In the genomic region with DNA sequence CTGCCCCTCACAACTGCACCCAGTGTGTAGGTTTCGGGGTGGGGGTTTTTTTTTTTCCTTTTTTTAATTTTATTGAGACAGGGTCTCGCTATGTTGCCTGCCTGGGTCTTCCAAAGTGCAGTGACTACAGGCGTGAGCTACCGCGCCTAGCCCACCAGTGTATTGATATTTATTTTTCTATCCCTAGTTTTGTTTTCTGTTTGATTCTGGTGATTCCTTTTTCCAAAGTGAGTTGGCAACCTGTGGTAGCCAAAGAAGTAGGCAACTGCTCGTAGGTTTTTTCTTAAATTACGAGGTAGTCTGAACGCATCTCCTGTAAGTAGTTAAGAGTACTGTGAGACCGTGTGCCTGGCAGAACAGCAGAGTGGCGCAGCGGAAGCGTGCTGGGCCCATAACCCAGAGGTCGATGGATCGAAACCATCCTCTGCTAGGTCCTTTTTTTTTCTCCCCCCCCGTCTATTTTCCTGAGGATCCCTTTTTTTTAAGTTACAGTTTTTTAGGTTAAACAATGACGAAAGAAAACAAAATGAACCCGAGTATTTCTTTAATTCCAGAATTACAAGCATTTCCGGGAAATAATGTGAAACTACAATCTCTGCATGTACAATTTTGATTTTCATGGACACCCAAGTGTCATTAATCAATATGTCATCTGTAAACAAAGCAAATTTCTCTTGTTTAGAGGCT, we compare ENCODE assay signal across 1 cellular context.
TF ChIP-seq lines count a peak whose summit lies in the region.

No MANE protein-coding gene starts in this region.

TF ChIP-seq in HepG2, 621 proteins besides CTCF, POLR2A, EP300 and RAD21 (continued from another document and continues in another):
- TF ChIP-seq, protein P1, sequence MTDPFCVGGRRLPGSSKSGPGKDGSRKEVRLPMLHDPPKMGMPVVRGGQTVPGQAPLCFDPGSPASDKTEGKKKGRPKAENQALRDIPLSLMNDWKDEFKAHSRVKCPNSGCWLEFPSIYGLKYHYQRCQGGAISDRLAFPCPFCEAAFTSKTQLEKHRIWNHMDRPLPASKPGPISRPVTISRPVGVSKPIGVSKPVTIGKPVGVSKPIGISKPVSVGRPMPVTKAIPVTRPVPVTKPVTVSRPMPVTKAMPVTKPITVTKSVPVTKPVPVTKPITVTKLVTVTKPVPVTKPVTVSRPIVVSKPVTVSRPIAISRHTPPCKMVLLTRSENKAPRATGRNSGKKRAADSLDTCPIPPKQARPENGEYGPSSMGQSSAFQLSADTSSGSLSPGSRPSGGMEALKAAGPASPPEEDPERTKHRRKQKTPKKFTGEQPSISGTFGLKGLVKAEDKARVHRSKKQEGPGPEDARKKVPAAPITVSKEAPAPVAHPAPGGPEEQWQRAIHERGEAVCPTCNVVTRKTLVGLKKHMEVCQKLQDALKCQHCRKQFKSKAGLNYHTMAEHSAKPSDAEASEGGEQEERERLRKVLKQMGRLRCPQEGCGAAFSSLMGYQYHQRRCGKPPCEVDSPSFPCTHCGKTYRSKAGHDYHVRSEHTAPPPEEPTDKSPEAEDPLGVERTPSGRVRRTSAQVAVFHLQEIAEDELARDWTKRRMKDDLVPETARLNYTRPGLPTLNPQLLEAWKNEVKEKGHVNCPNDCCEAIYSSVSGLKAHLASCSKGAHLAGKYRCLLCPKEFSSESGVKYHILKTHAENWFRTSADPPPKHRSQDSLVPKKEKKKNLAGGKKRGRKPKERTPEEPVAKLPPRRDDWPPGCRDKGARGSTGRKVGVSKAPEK (CRISPR knock-in tag; IDR thresholded peaks at IDR 0.05; ENCODE audit: borderline replicate concordance): peak; percentile 84; the same call in 1 of the 2 replicates
- TF ChIP-seq PHF21A (CRISPR knock-in tag; IDR thresholded peaks at IDR 0.05): no peak
- no peak for TF ChIP-seq PTBP1 (IDR thresholded peaks at IDR 0.05; ENCODE audit: low read depth, low read length, poor library complexity, severe bottlenecking)
- no peak for TF ChIP-seq ZNF543 (CRISPR knock-in tag; IDR thresholded peaks at IDR 0.05)
- TF ChIP-seq, protein P2, sequence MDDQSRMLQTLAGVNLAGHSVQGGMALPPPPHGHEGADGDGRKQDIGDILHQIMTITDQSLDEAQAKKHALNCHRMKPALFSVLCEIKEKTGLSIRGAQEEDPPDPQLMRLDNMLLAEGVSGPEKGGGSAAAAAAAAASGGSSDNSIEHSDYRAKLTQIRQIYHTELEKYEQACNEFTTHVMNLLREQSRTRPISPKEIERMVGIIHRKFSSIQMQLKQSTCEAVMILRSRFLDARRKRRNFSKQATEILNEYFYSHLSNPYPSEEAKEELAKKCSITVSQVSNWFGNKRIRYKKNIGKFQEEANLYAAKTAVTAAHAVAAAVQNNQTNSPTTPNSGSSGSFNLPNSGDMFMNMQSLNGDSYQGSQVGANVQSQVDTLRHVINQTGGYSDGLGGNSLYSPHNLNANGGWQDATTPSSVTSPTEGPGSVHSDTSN (CRISPR knock-in tag; IDR thresholded peaks at IDR 0.05; ENCODE audit: borderline replicate concordance): 0 out of 2 replicates have a peak, but pooled peaks have one; percentile 38
- TF ChIP-seq, protein P3, sequence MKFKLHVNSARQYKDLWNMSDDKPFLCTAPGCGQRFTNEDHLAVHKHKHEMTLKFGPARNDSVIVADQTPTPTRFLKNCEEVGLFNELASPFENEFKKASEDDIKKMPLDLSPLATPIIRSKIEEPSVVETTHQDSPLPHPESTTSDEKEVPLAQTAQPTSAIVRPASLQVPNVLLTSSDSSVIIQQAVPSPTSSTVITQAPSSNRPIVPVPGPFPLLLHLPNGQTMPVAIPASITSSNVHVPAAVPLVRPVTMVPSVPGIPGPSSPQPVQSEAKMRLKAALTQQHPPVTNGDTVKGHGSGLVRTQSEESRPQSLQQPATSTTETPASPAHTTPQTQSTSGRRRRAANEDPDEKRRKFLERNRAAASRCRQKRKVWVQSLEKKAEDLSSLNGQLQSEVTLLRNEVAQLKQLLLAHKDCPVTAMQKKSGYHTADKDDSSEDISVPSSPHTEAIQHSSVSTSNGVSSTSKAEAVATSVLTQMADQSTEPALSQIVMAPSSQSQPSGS (CRISPR knock-in tag; IDR thresholded peaks at IDR 0.05): 0 out of 2 replicates have a peak, but pooled peaks have one; percentile 34
- TF ChIP-seq ZNF552 (CRISPR knock-in tag; IDR thresholded peaks at IDR 0.05; ENCODE audit: borderline replicate concordance): no peak
- TF ChIP-seq ZHX2 (IDR thresholded peaks at IDR 0.05; ENCODE audit: low read depth): peak; percentile 52; the same call in 1 of the 2 replicates
- TF ChIP-seq ZHX2 (CRISPR knock-in tag; IDR thresholded peaks at IDR 0.05; ENCODE audit: borderline replicate concordance): no peak
- TF ChIP-seq, protein P4, sequence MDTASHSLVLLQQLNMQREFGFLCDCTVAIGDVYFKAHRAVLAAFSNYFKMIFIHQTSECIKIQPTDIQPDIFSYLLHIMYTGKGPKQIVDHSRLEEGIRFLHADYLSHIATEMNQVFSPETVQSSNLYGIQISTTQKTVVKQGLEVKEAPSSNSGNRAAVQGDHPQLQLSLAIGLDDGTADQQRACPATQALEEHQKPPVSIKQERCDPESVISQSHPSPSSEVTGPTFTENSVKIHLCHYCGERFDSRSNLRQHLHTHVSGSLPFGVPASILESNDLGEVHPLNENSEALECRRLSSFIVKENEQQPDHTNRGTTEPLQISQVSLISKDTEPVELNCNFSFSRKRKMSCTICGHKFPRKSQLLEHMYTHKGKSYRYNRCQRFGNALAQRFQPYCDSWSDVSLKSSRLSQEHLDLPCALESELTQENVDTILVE (CRISPR knock-in tag; IDR thresholded peaks at IDR 0.05): peak; percentile 73; the same call in 1 of the 2 replicates
- TF ChIP-seq CENPT (CRISPR knock-in tag; IDR thresholded peaks at IDR 0.05; ENCODE audit: low read depth): no peak
- peak; percentile 65 for TF ChIP-seq HDAC2 (CRISPR knock-in tag; IDR thresholded peaks at IDR 0.05)
- TF ChIP-seq ZNF678 (CRISPR knock-in tag; IDR thresholded peaks at IDR 0.05): no peak
- 0 out of 2 replicates have a peak, but pooled peaks have one; percentile 58 for TF ChIP-seq MLXIP (CRISPR knock-in tag; IDR thresholded peaks at IDR 0.05; ENCODE audit: borderline replicate concordance)
- TF ChIP-seq, protein P5, sequence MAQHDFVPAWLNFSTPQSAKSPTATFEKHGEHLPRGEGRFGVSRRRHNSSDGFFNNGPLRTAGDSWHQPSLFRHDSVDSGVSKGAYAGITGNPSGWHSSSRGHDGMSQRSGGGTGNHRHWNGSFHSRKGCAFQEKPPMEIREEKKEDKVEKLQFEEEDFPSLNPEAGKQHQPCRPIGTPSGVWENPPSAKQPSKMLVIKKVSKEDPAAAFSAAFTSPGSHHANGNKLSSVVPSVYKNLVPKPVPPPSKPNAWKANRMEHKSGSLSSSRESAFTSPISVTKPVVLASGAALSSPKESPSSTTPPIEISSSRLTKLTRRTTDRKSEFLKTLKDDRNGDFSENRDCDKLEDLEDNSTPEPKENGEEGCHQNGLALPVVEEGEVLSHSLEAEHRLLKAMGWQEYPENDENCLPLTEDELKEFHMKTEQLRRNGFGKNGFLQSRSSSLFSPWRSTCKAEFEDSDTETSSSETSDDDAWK (CRISPR knock-in tag; IDR thresholded peaks at IDR 0.05): no peak
- TF ChIP-seq, protein P6, sequence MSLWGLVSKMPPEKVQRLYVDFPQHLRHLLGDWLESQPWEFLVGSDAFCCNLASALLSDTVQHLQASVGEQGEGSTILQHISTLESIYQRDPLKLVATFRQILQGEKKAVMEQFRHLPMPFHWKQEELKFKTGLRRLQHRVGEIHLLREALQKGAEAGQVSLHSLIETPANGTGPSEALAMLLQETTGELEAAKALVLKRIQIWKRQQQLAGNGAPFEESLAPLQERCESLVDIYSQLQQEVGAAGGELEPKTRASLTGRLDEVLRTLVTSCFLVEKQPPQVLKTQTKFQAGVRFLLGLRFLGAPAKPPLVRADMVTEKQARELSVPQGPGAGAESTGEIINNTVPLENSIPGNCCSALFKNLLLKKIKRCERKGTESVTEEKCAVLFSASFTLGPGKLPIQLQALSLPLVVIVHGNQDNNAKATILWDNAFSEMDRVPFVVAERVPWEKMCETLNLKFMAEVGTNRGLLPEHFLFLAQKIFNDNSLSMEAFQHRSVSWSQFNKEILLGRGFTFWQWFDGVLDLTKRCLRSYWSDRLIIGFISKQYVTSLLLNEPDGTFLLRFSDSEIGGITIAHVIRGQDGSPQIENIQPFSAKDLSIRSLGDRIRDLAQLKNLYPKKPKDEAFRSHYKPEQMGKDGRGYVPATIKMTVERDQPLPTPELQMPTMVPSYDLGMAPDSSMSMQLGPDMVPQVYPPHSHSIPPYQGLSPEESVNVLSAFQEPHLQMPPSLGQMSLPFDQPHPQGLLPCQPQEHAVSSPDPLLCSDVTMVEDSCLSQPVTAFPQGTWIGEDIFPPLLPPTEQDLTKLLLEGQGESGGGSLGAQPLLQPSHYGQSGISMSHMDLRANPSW (CRISPR knock-in tag; IDR thresholded peaks at IDR 0.05; ENCODE audit: borderline replicate concordance): no peak; the same call in 1 of the 2 replicates
- TF ChIP-seq ZNF441 (CRISPR knock-in tag; IDR thresholded peaks at IDR 0.05; ENCODE audit: borderline replicate concordance): no peak
- no peak for TF ChIP-seq U2AF1 (optimal IDR thresholded peaks at IDR 0.05; ENCODE audit: low read depth, low read length)
- no peak for TF ChIP-seq MLX (CRISPR knock-in tag; IDR thresholded peaks at IDR 0.05)
- TF ChIP-seq ZNF639 (CRISPR knock-in tag; conservative IDR thresholded peaks at IDR 0.05): no peak
- TF ChIP-seq FOXP1 (IDR thresholded peaks at IDR 0.05): no peak
- TF ChIP-seq FOXP1 (CRISPR knock-in tag; IDR thresholded peaks at IDR 0.05): no peak
- TF ChIP-seq ATF1 (CRISPR knock-in tag; IDR thresholded peaks at IDR 0.05): no peak; the same call in 1 of the 2 replicates
- 0 out of 2 replicates have a peak, but pooled peaks have one; percentile 41 for TF ChIP-seq ZNF792 (CRISPR knock-in tag; IDR thresholded peaks at IDR 0.05)
- TF ChIP-seq AHR (CRISPR knock-in tag; IDR thresholded peaks at IDR 0.05): no peak
- TF ChIP-seq ZNF230 (CRISPR knock-in tag; IDR thresholded peaks at IDR 0.05): no peak
- no peak for TF ChIP-seq MAFG (CRISPR knock-in tag; IDR thresholded peaks at IDR 0.05)
- TF ChIP-seq ARNT (IDR thresholded peaks at IDR 0.05): no peak
- no peak for TF ChIP-seq HNRNPH1 (optimal IDR thresholded peaks at IDR 0.05; ENCODE audit: low read depth, low read length)
